1 cellular context compared by ENCODE assay signal in genomic region chr17:76478730-76479514, GRCh38.
TF ChIP-seq lines count a peak whose summit lies in the region.

No MANE protein-coding gene starts in this region.

TF ChIP-seq in HepG2, 621 proteins besides CTCF, POLR2A, EP300 and RAD21:
- TF ChIP-seq PHB2 (IDR thresholded peaks at IDR 0.05; ENCODE audit: partially characterized antibody), result no peak
- TF ChIP-seq BRCA1 (CRISPR knock-in tag; IDR thresholded peaks at IDR 0.05), result no peak
- no peak for TF ChIP-seq ZBTB8A (CRISPR knock-in tag; IDR thresholded peaks at IDR 0.05; ENCODE audit: borderline replicate concordance, low read depth)
- TF ChIP-seq AGO2 (optimal IDR thresholded peaks at IDR 0.05; ENCODE audit: low read depth, low read length), result peak; percentile 63
- no peak for TF ChIP-seq RARA (CRISPR knock-in tag; IDR thresholded peaks at IDR 0.05)
- TF ChIP-seq PHF8 (CRISPR knock-in tag; IDR thresholded peaks at IDR 0.05), result no peak
- no peak for TF ChIP-seq ZNF180 (CRISPR knock-in tag; IDR thresholded peaks at IDR 0.05; ENCODE audit: borderline replicate concordance, low read depth)
- no peak for TF ChIP-seq HMGA1 (CRISPR knock-in tag; conservative IDR thresholded peaks at IDR 0.05)
- no peak for TF ChIP-seq SMAD3 (CRISPR knock-in tag; IDR thresholded peaks at IDR 0.05)
- TF ChIP-seq, protein P1, sequence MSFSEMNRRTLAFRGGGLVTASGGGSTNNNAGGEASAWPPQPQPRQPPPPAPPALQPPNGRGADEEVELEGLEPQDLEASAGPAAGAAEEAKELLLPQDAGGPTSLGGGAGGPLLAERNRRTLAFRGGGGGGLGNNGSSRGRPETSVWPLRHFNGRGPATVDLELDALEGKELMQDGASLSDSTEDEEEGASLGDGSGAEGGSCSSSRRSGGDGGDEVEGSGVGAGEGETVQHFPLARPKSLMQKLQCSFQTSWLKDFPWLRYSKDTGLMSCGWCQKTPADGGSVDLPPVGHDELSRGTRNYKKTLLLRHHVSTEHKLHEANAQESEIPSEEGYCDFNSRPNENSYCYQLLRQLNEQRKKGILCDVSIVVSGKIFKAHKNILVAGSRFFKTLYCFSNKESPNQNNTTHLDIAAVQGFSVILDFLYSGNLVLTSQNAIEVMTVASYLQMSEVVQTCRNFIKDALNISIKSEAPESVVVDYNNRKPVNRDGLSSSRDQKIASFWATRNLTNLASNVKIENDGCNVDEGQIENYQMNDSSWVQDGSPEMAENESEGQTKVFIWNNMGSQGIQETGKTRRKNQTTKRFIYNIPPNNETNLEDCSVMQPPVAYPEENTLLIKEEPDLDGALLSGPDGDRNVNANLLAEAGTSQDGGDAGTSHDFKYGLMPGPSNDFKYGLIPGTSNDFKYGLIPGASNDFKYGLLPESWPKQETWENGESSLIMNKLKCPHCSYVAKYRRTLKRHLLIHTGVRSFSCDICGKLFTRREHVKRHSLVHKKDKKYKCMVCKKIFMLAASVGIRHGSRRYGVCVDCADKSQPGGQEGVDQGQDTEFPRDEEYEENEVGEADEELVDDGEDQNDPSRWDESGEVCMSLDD (CRISPR knock-in tag; IDR thresholded peaks at IDR 0.05; ENCODE audit: borderline replicate concordance), result no peak
- TF ChIP-seq HNRNPL (IDR thresholded peaks at IDR 0.05; ENCODE audit: low read depth, low read length), result 0 out of 2 replicates have a peak, but pooled peaks have one; percentile 37
